Comparison of ENCODE assay signal across 1 cellular context in genomic region chr1:9260086-9260766, GRCh38.
TF ChIP-seq lines count a peak whose summit lies in the region.

No MANE protein-coding gene starts in this region.

TF ChIP-seq in WTC11, 78 proteins besides CTCF, POLR2A, EP300 and RAD21 (continued from another document):
- TF ChIP-seq ZSCAN18 (CRISPR knock-in tag; IDR thresholded peaks at IDR 0.05), result no peak
- TF ChIP-seq, protein P1, sequence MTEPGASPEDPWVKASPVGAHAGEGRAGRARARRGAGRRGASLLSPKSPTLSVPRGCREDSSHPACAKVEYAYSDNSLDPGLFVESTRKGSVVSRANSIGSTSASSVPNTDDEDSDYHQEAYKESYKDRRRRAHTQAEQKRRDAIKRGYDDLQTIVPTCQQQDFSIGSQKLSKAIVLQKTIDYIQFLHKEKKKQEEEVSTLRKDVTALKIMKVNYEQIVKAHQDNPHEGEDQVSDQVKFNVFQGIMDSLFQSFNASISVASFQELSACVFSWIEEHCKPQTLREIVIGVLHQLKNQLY (CRISPR knock-in tag; IDR thresholded peaks at IDR 0.05), result no peak
- TF ChIP-seq MYBL2 (CRISPR knock-in tag; IDR thresholded peaks at IDR 0.05), result no peak
TF ChIP-seq in WTC11: peak in this region for 0.
